In genomic region chr9:35616681-35617459, GRCh38 we compare ENCODE assay signal across 1 cellular context.
TF ChIP-seq lines count a peak whose summit lies in the region.

No MANE protein-coding gene starts in this region.

TF ChIP-seq in SK-N-SH treated with all-trans-retinoic acid at 6 μM for 48 hours, 23 proteins besides CTCF, POLR2A, EP300 and RAD21 (continued from another document):
- TF ChIP-seq BACH2 (CRISPR knock-in tag; IDR thresholded peaks at IDR 0.05; ENCODE audit: borderline replicate concordance) (no peak), ZFP30 (CRISPR knock-in tag; IDR thresholded peaks at IDR 0.05) (no peak), ESRRG (CRISPR knock-in tag; IDR thresholded peaks at IDR 0.05) (no peak), SNAI2 (CRISPR knock-in tag; IDR thresholded peaks at IDR 0.05) (no peak), ARNTL (CRISPR knock-in tag; IDR thresholded peaks at IDR 0.05; ENCODE audit: borderline replicate concordance, low read depth) (no peak), ZNF8 (CRISPR knock-in tag; IDR thresholded peaks at IDR 0.05) (no peak), ZNF70 (CRISPR knock-in tag; IDR thresholded peaks at IDR 0.05) (no peak), GLIS3 (CRISPR knock-in tag; IDR thresholded peaks at IDR 0.05) (no peak), CSDC2 (CRISPR knock-in tag; IDR thresholded peaks at IDR 0.05) (no peak), TOX (CRISPR knock-in tag; IDR thresholded peaks at IDR 0.05; ENCODE audit: borderline replicate concordance) (no peak), RARB (CRISPR knock-in tag; IDR thresholded peaks at IDR 0.05) (no peak), TCF4 (CRISPR knock-in tag; IDR thresholded peaks at IDR 0.05; ENCODE audit: borderline replicate concordance) (no peak), CREB5 (CRISPR knock-in tag; IDR thresholded peaks at IDR 0.05; ENCODE audit: low read depth) (no peak), PATZ1 (CRISPR knock-in tag; IDR thresholded peaks at IDR 0.05; ENCODE audit: borderline replicate concordance) (no peak), ZFP3 (CRISPR knock-in tag; IDR thresholded peaks at IDR 0.05) (no peak)
